15 cellular contexts compared by ENCODE assay signal in the genomic region with DNA sequence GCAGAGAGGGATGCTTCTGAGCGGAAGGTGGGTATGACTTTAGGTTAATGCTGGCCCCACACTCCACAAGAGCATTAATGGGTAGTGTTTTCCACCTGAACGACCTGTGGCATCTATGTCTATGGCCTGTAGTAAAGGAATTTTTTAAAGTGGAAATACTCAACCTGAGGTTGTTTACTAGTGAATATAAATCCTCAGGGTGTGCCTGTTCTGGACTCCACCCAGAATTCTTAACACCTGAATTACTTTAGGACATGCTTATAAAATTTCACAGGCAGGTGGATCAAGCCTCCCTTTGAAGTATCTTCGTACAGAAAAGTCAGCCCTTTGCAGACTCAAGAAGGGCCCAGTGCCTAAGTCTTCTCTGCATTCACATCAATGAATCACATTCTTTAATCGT.
"Had no signal": no experiment of that assay in that cellular context is flagged by ENCODE, and none has a peak within 500 bp of the region (broad histone marks: within the 10 kb centered on the region; RNA-seq: fewer than 3 reads in every experiment).

No MANE protein-coding gene starts in this region.

- H3K9me3 ChIP-seq: vagina had no signal

- H3K9me3 Mint-ChIP-seq: activated CD4-positive, alpha-beta T cell treated with anti-CD3 and anti-CD28 coated beads, Interleukin-2, amount 10 ng/mL, durations not matched to agents 24 days and 14 days; activated CD8-positive, alpha-beta T cell treated with anti-CD3 and anti-CD28 coated beads for 36 hours; activated naive CD4-positive, alpha-beta T cell treated with anti-CD3 and anti-CD28 coated beads, Interleukin-2, amount 50 U/mL, for 24 hours; activated T-helper 2 cell treated with anti-CD3 and anti-CD28 coated beads, Interferon-gamma antibody, Interleukin-2, Interleukin-4, amounts not matched to agents 10 μg/mL and 5 μg/mL and 100 μg/mL, durations not matched to agents 14 hours and 24 hours and 36 hours; memory B cell had no signal

- H3K4me1 ChIP-seq: vagina had no signal

- H3K27ac Mint-ChIP-seq: activated CD4-positive, alpha-beta T cell treated with anti-CD3 and anti-CD28 coated beads, Interleukin-2, amount 10 ng/mL, durations not matched to agents 24 days and 14 days; activated CD8-positive, alpha-beta T cell treated with anti-CD3 and anti-CD28 coated beads for 36 hours; activated naive CD4-positive, alpha-beta T cell treated with anti-CD3 and anti-CD28 coated beads, Interleukin-2, amount 50 U/mL, for 24 hours; activated T-helper 2 cell treated with anti-CD3 and anti-CD28 coated beads, Interferon-gamma antibody, Interleukin-2, Interleukin-4, amounts not matched to agents 10 μg/mL and 5 μg/mL and 100 μg/mL, durations not matched to agents 14 hours and 24 hours and 36 hours; memory B cell; T-cell had no signal

- DNase-seq: activated CD4-positive, alpha-beta T cell treated with anti-CD3 and anti-CD28 coated beads, Interleukin-2, amount 10 ng/mL, durations not matched to agents 24 days and 14 days; activated CD8-positive, alpha-beta T cell treated with anti-CD3 and anti-CD28 coated beads for 36 hours; activated T-cell treated with anti-CD3 and anti-CD28 coated beads, Interleukin-2, amount 50 U/mL, for 1 hour; head of caudate nucleus; left ventricle myocardium superior; naive thymus-derived CD4-positive, alpha-beta T cell; nucleus accumbens; stimulated activated naive CD4-positive, alpha-beta T cell; T-cell; T-helper 9 cell had no signal

- H3K27ac ChIP-seq: vagina had no signal

- H3K27me3 ChIP-seq: vagina had no signal

- H3K4me3 ChIP-seq: vagina had no signal

- H3K4me1 Mint-ChIP-seq: activated CD4-positive, alpha-beta T cell treated with anti-CD3 and anti-CD28 coated beads, Interleukin-2, amount 10 ng/mL, durations not matched to agents 24 days and 14 days; activated naive CD4-positive, alpha-beta T cell treated with anti-CD3 and anti-CD28 coated beads, Interleukin-2, amount 50 U/mL, for 24 hours; T-cell had no signal

- ATAC-seq: activated CD8-positive, alpha-beta T cell treated with anti-CD3 and anti-CD28 coated beads for 36 hours; left ventricle myocardium superior; naive thymus-derived CD4-positive, alpha-beta T cell; SK-N-SH treated with all-trans-retinoic acid at 6 μM for 48 hours; T-cell had no signal

- H3K4me3 Mint-ChIP-seq: activated CD4-positive, alpha-beta T cell treated with anti-CD3 and anti-CD28 coated beads, Interleukin-2, amount 10 ng/mL, durations not matched to agents 24 days and 14 days; activated CD8-positive, alpha-beta T cell treated with anti-CD3 and anti-CD28 coated beads for 36 hours; activated naive CD4-positive, alpha-beta T cell treated with anti-CD3 and anti-CD28 coated beads, Interleukin-2, amount 50 U/mL, for 24 hours; memory B cell; naive thymus-derived CD4-positive, alpha-beta T cell; T-cell had no signal

- H3K27me3 Mint-ChIP-seq: activated CD4-positive, alpha-beta T cell treated with anti-CD3 and anti-CD28 coated beads, Interleukin-2, amount 10 ng/mL, durations not matched to agents 24 days and 14 days; activated CD8-positive, alpha-beta T cell treated with anti-CD3 and anti-CD28 coated beads for 36 hours; activated naive CD4-positive, alpha-beta T cell treated with anti-CD3 and anti-CD28 coated beads, Interleukin-2, amount 50 U/mL, for 24 hours; memory B cell; naive thymus-derived CD4-positive, alpha-beta T cell; T-cell had no signal
